Comparison of ENCODE assay signal across 14 cellular contexts in the genomic region with DNA sequence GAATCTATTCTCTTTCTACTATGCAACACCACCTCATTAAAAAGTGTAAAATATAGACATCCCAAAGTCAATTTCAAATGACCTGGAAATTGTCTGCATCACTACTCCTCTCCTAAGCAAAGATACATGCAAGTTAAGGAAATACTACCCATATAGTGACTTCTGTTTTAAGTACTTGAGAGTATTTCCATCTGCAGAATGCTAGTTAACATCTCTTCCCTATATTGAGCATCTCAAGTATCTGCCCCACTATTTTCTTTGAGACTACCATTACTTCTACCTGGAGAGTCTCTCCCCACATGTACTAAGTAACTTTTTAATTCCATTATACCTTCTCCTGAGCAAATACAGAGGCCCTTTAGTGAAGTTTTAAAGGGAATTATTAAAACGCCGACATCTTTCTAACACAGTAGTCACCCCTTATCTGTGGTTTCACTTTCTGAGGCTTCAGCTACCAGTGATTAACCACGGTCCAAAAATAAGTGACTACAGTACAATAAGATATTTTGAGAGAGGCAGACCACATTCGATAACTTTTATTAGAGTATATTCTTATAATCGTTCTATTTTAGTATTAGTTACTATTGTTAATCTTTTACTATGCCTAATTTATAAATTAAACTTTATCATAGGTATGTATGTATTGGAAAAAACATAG. TPM values are rescaled to one million over a fixed set of nuclear protein-coding genes. Genes with fewer than 3 reads are reported as not detected.
DNase-seq lines count a peak whose midpoint lies in the region; ATAC-seq, FAIRE-seq and TF ChIP-seq lines count a peak whose summit lies in the region.
"Had no signal": no experiment of that assay in that cellular context is flagged by ENCODE, and none has a peak within 500 bp of the region (broad histone marks: within the 10 kb centered on the region; RNA-seq: fewer than 3 reads in every experiment).

No MANE protein-coding gene starts in this region.

- in situ Hi-C loops in HepG2 (cut with HindIII; ENCODE audit: extremely low pct_ligation_motif_present, low pct_unique_long_range_greater_than_20kb): no loop called here

- intact Hi-C loops in HepG2 (cut with micrococcal nuclease; ENCODE audit: unreplicated experiment): no loop called here

- ATAC-seq in GM18909 (IDR thresholded peaks at IDR 0.05; ENCODE audit: poor library complexity, unreplicated experiment) (peak; percentile 90), GM21717 (IDR thresholded peaks at IDR 0.05; ENCODE audit: unreplicated experiment) (peak; percentile 98), HG03139 (IDR thresholded peaks at IDR 0.05; ENCODE audit: unreplicated experiment) (peak; percentile 79), HepG2 (no peak)
- ATAC-seq: Panc1, WTC11 had no signal

- H3K4me1 ChIP-seq in HepG2 (ENCODE audit: insufficient read depth, low read length): no peaks in the 10 kb centered on the region

- TF ChIP-seq POLR2A in HepG2 (IDR thresholded peaks at IDR 0.05; ENCODE audit: insufficient read depth in 1 of 2, low read depth in 2 of 2, low read length in 2 of 2): no peak

- no peak for FAIRE-seq in HepG2 (lab: Jason Lieb, UNC)
- FAIRE-seq: keratinocyte had no signal

- no peak for TF ChIP-seq CTCF in HepG2 (CRISPR knock-in tag; IDR thresholded peaks at IDR 0.05)

- no peaks in the 10 kb centered on the region for H3K27me3 ChIP-seq in HepG2 (ENCODE audit: control insufficient read depth in 1 of 2, insufficient read depth in 2 of 2, low read length in 2 of 2)

- no peak overlapping the region for H3K9ac ChIP-seq in HepG2 (ENCODE audit: insufficient read depth, low read depth, low read length)

- H3K9me3 ChIP-seq in HepG2 (ENCODE audit: low read length): no peaks in the 10 kb centered on the region

- H3K79me2 ChIP-seq in HepG2 (ENCODE audit: insufficient read depth, low read length): no peaks in the 10 kb centered on the region

- H4K20me1 ChIP-seq in HepG2 (ENCODE audit: insufficient read depth, low read length): peaks cover 3% of the 10 kb centered on the region; the same call in 1 of the 2 replicates

- POLR2A ChIA-PET in HepG2 (lab: Yijun Ruan, JAX): no interaction called here

- no peak overlapping the region for H3K27ac ChIP-seq in HepG2 (ENCODE audit: extremely low read length, insufficient read depth, low read length)

- CTCF ChIA-PET in HepG2 (lab: Yijun Ruan, JAX; ENCODE audit: low intra/inter-chr PET ratio, low total read pairs): no interaction called here

- H3K4me3 ChIP-seq in HepG2 (replicated peaks in 1 of 3; ENCODE audit: insufficient read depth in 1 of 3, low read depth in 2 of 3, low read length in 3 of 3): no peak overlapping the region

- H3K36me3 ChIP-seq in HepG2 (replicated peaks in 1 of 2; ENCODE audit: control insufficient read depth in 1 of 2, insufficient read depth in 2 of 2, low read length in 2 of 2): peaks cover 16 to 64% of the 10 kb centered on the region in 2 experiments

- no peak overlapping the region for H2AFZ ChIP-seq in HepG2 (ENCODE audit: low read length)

- BruUV-seq in HepG2 (replicated peaks; lab: Mats Ljungman, UMichigan): no TSS peak

- TF ChIP-seq EP300 in HepG2 (IDR thresholded peaks at IDR 0.05; ENCODE audit: low read depth in 2 of 2, low read length in 2 of 2): no peak
- no peak for TF ChIP-seq EP300 in HepG2 (CRISPR knock-in tag; IDR thresholded peaks at IDR 0.05; ENCODE audit: borderline replicate concordance)

- H3K4me2 ChIP-seq in HepG2 (ENCODE audit: low read depth, low read length): no peak overlapping the region

- TF ChIP-seq RAD21 in HepG2 (CRISPR knock-in tag; IDR thresholded peaks at IDR 0.05): no peak

- DNase-seq in myocyte (ENCODE audit: low read depth) (peak; percentile 58), HepG2 (ENCODE audit: low spot score) (no peak), H4 (ENCODE audit: low spot score) (no peak), DMS153 (lab: John Stamatoyannopoulos, UW) (no peak)
- DNase-seq: activated gamma-delta T cell treated with Interleukin-2 at 50 U/mL for 16 hours, caudate nucleus, DMS 273 treated with DMSO at 0.1 percent for 48 hours, NCI-H2081 treated with DMSO at 0.1 percent for 48 hours had no signal

- WGBS in HepG2 (ENCODE audit: low lambda C conversion rate): 98% methylated on average over 5 of the region's 5 CpGs

TF ChIP-seq in HepG2, 621 proteins besides CTCF, POLR2A, EP300 and RAD21:
- TF ChIP-seq HMG20A (CRISPR knock-in tag; IDR thresholded peaks at IDR 0.05; ENCODE audit: borderline replicate concordance) (no peak), SIN3A (IDR thresholded peaks at IDR 0.05; ENCODE audit: borderline replicate concordance, low read depth, low read length) (no peak), ZNF546 (CRISPR knock-in tag; conservative IDR thresholded peaks at IDR 0.05) (no peak), ZZZ3 (CRISPR knock-in tag; IDR thresholded peaks at IDR 0.05; ENCODE audit: borderline replicate concordance) (no peak)

RNA-seq across cellular contexts. Expression of gene CWC22, which starts 21.8 kb away (rescaled TPM):
- total RNA-seq in myocyte: 13.9 and 15.5 TPM in 2 replicates
- polyA plus RNA-seq in myocyte (2012): 4.8 TPM
- 29.2 and 52.2 TPM in 2 replicates for total RNA-seq in HepG2 (2016; rRNA removed; fragmentation: Illumina TruSeq; extraction: Trizol)
- total RNA-seq in HepG2 (2016; cell fraction: cytosol; rRNA removed; fragmentation: Illumina TruSeq; extraction: Trizol; ENCODE audit: low read depth): 4.8 and 6.0 TPM in 2 replicates
- 31.1 and 52.7 TPM in 2 replicates for total RNA-seq in HepG2 (2016; cell fraction: insoluble cytoplasmic fraction; rRNA removed; fragmentation: Illumina TruSeq; extraction: Trizol)
- total RNA-seq in HepG2 (2016; cell fraction: membrane; rRNA removed; fragmentation: Illumina TruSeq; extraction: Trizol): 11.5 and 13.5 TPM in 2 replicates
- total RNA-seq in HepG2 (2016; cell fraction: nucleus; rRNA removed; fragmentation: Illumina TruSeq; extraction: Trizol): 29.2 and 32.8 TPM in 2 replicates
- polyA plus RNA-seq in HepG2 (2011; rRNA removed): 4.9 and 5.7 TPM in 2 replicates
- polyA plus RNA-seq in HepG2 (2011; cell fraction: cytosol; rRNA removed): 2.0 and 3.3 TPM in 2 replicates
- 5.7 and 7.6 TPM in 2 replicates for polyA plus RNA-seq in HepG2 (2011; cell fraction: nucleus; rRNA removed)
- 20.9 and 28.6 TPM in 2 replicates for polyA plus RNA-seq in HepG2 (2012)
- 0.75 and 1.2 TPM in 2 replicates for polyA plus RNA-seq in HepG2 (2016; cell fraction: cytosol; fragmentation: Illumina TruSeq; extraction: Trizol; ENCODE audit: low read depth)
- 38.5 and 41.2 TPM in 2 replicates for polyA plus RNA-seq in HepG2 (2016; cell fraction: insoluble cytoplasmic fraction; fragmentation: Illumina TruSeq; extraction: Trizol; ENCODE audit: low read depth)
- polyA plus RNA-seq in HepG2 (2016; cell fraction: membrane; fragmentation: Illumina TruSeq; extraction: Trizol; ENCODE audit: low read depth): 1.9 and 2.3 TPM in 2 replicates
- polyA plus RNA-seq in HepG2 (2016; cell fraction: nucleus; fragmentation: Illumina TruSeq; extraction: Trizol; ENCODE audit: insufficient read depth, low read depth): 36.0 and 37.0 TPM in 2 replicates
- 1.5 and 2.0 TPM in 2 replicates for polyA minus RNA-seq in HepG2 (2011; rRNA and poly(A)+ RNA removed; ENCODE audit: low replicate concordance)
- polyA minus RNA-seq in HepG2 (2011; cell fraction: cytosol; rRNA and poly(A)+ RNA removed): 6.3 and 6.7 TPM in 2 replicates
- 21.5 and 24.7 TPM in 2 replicates for polyA minus RNA-seq in HepG2 (2011; cell fraction: nucleus; rRNA and poly(A)+ RNA removed)
- 8.9 and 10.2 TPM in 2 replicates for total RNA-seq in H4 (2014; rRNA removed; shearing (Covaris generic))
